Comparison of ENCODE assay signal across 24 cellular contexts in the genomic region with DNA sequence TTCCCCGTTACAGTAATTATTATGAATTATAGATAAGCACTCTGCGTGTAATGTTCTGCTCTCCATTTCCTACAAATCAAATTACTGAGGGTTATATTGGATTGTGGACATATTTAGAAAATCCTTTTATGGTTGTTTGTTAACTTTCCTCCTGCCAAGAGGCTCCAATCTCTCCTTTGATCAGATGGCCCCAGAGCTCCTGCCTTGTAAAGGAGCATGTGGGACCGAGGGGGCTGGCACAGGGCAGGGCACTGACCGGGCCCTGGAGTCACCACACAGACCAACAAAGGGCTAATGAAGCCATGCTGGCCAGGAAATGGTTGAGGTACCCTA.
"Had no signal": no experiment of that assay in that cellular context is flagged by ENCODE, and none has a peak within 500 bp of the region (broad histone marks: within the 10 kb centered on the region; RNA-seq: fewer than 3 reads in every experiment).

No MANE protein-coding gene starts in this region.

- H3K36me3 Mint-ChIP-seq: type B pancreatic cell had no signal

- H3K4me3 ChIP-seq: colonic mucosa, hepatocyte, lung, right atrium auricular region, sigmoid colon, skin epidermis, stomach, uterus had no signal

- H3K27ac ChIP-seq: colonic mucosa, foreskin keratinocyte, hepatocyte, neutrophil, right atrium auricular region, sigmoid colon, stomach, uterus had no signal

- H3K27ac Mint-ChIP-seq: naive B cell, nephron progenitor cell, type B pancreatic cell had no signal

- DNase-seq: colonic mucosa; dermis blood vessel endothelial cell; erythroblast; foreskin keratinocyte; head of caudate nucleus; kidney; left cardiac atrium; left ventricle myocardium superior; mesenchymal stem cell; naive B cell; nephron progenitor cell; posterior cingulate gyrus; sigmoid colon; stimulated activated CD4-positive, alpha-beta T cell treated with anti-CD3 and anti-CD28 coated beads, Interleukin-2, amount 100 ng/mL, for 24 hours; stimulated activated naive CD4-positive, alpha-beta T cell; stomach; substantia nigra; uterus had no signal

- H3K4me1 Mint-ChIP-seq: naive B cell had no signal

- ATAC-seq: foreskin keratinocyte, left ventricle myocardium superior had no signal

- H3K4me1 ChIP-seq: colonic mucosa, foreskin keratinocyte, uterus had no signal

- H3K27me3 ChIP-seq: colonic mucosa, foreskin keratinocyte, hepatocyte, neutrophil, right atrium auricular region, sigmoid colon, stomach, uterus had no signal

- H3K36me3 ChIP-seq: colonic mucosa, neutrophil, right atrium auricular region, sigmoid colon, stomach, uterus had no signal

- H3K4me3 Mint-ChIP-seq: naive B cell, nephron progenitor cell, type B pancreatic cell had no signal

- H3K9me3 ChIP-seq: colonic mucosa, neutrophil, right atrium auricular region, sigmoid colon, stomach, uterus had no signal
